In genomic region chr10:114103286-114103685, GRCh38 we compare ENCODE assay signal across 9 cellular contexts. TPM values are rescaled to one million over a fixed set of nuclear protein-coding genes. Genes with fewer than 3 reads are reported as not detected.
DNase-seq lines count a peak whose midpoint lies in the region; ATAC-seq, FAIRE-seq and TF ChIP-seq lines count a peak whose summit lies in the region.
"Had no signal": no experiment of that assay in that cellular context is flagged by ENCODE, and none has a peak within 500 bp of the region (broad histone marks: within the 10 kb centered on the region; RNA-seq: fewer than 3 reads in every experiment).

No MANE protein-coding gene starts in this region.

- TF ChIP-seq EP300 in GM12878 (IDR thresholded peaks at IDR 0.05; ENCODE audit: borderline replicate concordance in 1 of 2, control insufficient read depth in 1 of 2, low read depth in 2 of 2, low read length in 2 of 2): no peak

- no peak overlapping the region for H3K4me3 Mint-ChIP-seq in activated T-cell treated with anti-CD3 and anti-CD28 coated beads, Interleukin-2, amount 50 U/mL, for 24 hours
- H3K4me3 Mint-ChIP-seq: T-helper 1 cell treated with Interleukin-12 subunit alpha and Interleukin-12 subunit beta and Interleukin-4 antibody, amounts not matched to agents 30 μg/mL and 1 μg/mL, for 36 hours had no signal

- peaks cover 26% of the 10 kb centered on the region for H3K4me1 Mint-ChIP-seq in activated T-cell treated with anti-CD3 and anti-CD28 coated beads, Interleukin-2, amount 50 U/mL, for 24 hours (ENCODE audit: low read depth)

- in situ Hi-C loops in GM12878 (cut with MboI): loop anchor here (5.0 kb wide), 2 partner anchors 306 to 396 kb away; no protein-coding TSS in a partner anchor

- intact Hi-C loops in GM12878 (cut with micrococcal nuclease; ENCODE audit: unreplicated experiment) (loop anchor here (1.0 to 5.0 kb wide), 3 partner anchors 246 to 398 kb away; no protein-coding TSS in a partner anchor), tibial artery (cut with DNase I; ENCODE audit: low total_unique reads) (loop anchor here (5.0 to 10.0 kb wide), 2 partner anchors 306 to 398 kb away; no protein-coding TSS in a partner anchor)

- no peaks in the 10 kb centered on the region for H3K9me3 Mint-ChIP-seq in activated T-cell treated with anti-CD3 and anti-CD28 coated beads, Interleukin-2, amount 50 U/mL, for 24 hours
- H3K9me3 Mint-ChIP-seq: T-helper 1 cell treated with Interleukin-12 subunit alpha and Interleukin-12 subunit beta and Interleukin-4 antibody, amounts not matched to agents 30 μg/mL and 1 μg/mL, for 36 hours had no signal

- H3K27ac ChIP-seq in GM12878 (ENCODE audit: control insufficient read depth, insufficient read depth): no peak overlapping the region
- no peak overlapping the region for H3K27ac ChIP-seq in tibial artery

- H3K36me3 Mint-ChIP-seq in activated T-cell treated with anti-CD3 and anti-CD28 coated beads, Interleukin-2, amount 50 U/mL, for 24 hours (ENCODE audit: low read depth): no peaks in the 10 kb centered on the region

- H3K36me3 ChIP-seq in GM12878 (ENCODE audit: control insufficient read depth in 2 of 2, insufficient read depth in 2 of 2, low read length in 1 of 2) (no peaks in the 10 kb centered on the region), tibial artery (no peaks in the 10 kb centered on the region)

- no peak overlapping the region for H3K4me2 ChIP-seq in GM12878 (ENCODE audit: control insufficient read depth, insufficient read depth)

- SMC1A ChIA-PET in GM12878 (lab: Charles Lee; ENCODE audit: uncharacterized antibody, unreplicated experiment): interaction anchor here (0.6 to 18.1 kb wide), 25 partner anchors 22 to 417 kb away, joined by 3 to 291 read pairs (median 4); no protein-coding TSS in a partner anchor

- WGBS in GM12878 (ENCODE audit: insufficient coverage, insufficient replicate concordance, low lambda C conversion rate, missing lambda C conversion rate): 10% methylated on average over 6 of the region's 6 CpGs

- peak; percentile 39 to 79 (median 60); a peak in 5 of 6 replicates for TF ChIP-seq CTCF in GM12878 (IDR thresholded peaks at IDR 0.05 in 2 of 3, conservative IDR thresholded peaks at IDR 0.05 in 1 of 3; ENCODE audit: control insufficient read depth in 2 of 3, extremely low read depth in 1 of 3, insufficient read depth in 1 of 3, low read depth in 3 of 3, low read length in 3 of 3)
- TF ChIP-seq CTCF in tibial artery (IDR thresholded peaks at IDR 0.05): peak; percentile 51 to 56

- H4K20me1 ChIP-seq in GM12878 (ENCODE audit: control insufficient read depth, insufficient read depth): no peaks in the 10 kb centered on the region

- H3K4me3 ChIP-seq in GM12878 (no peak overlapping the region), tibial artery (no peak overlapping the region)

- H3K9me3 ChIP-seq in GM12878 (replicated peaks; ENCODE audit: control insufficient read depth, insufficient read depth, low read length) (no peaks in the 10 kb centered on the region), tibial artery (no peaks in the 10 kb centered on the region)

- peaks cover 39% of the 10 kb centered on the region for H3K27me3 Mint-ChIP-seq in activated T-cell treated with anti-CD3 and anti-CD28 coated beads, Interleukin-2, amount 50 U/mL, for 24 hours

- peak; percentile 61 for FAIRE-seq in GM12878 (lab: Jason Lieb, UNC)

- H2AFZ ChIP-seq in GM12878 (ENCODE audit: control insufficient read depth, low read depth, low read length): peak overlapping the region; percentile 33; the same call in 1 of the 2 replicates

- H3K27me3 ChIP-seq in GM12878 (replicated peaks in 1 of 2; ENCODE audit: control insufficient read depth in 2 of 2, insufficient read depth in 2 of 2, low read length in 1 of 2) (no peaks in the 10 kb centered on the region; a peak in 2 of 4 replicates), tibial artery (peaks cover 0 to 4% of the 10 kb centered on the region in 2 donors)

- no peak overlapping the region for H3K9ac ChIP-seq in GM12878 (ENCODE audit: control insufficient read depth, insufficient read depth, low read length)

- RAD21 ChIA-PET in GM12878 (lab: Charles Lee; ENCODE audit: unreplicated experiment): interaction anchor here (0.7 to 9.6 kb wide), 17 partner anchors 11 to 422 kb away, joined by 3 to 157 read pairs (median 4); no protein-coding TSS in a partner anchor

- no peak overlapping the region for H3K27ac Mint-ChIP-seq in activated T-cell treated with anti-CD3 and anti-CD28 coated beads, Interleukin-2, amount 50 U/mL, for 24 hours
- H3K27ac Mint-ChIP-seq: T-helper 1 cell treated with Interleukin-12 subunit alpha and Interleukin-12 subunit beta and Interleukin-4 antibody, amounts not matched to agents 30 μg/mL and 1 μg/mL, for 36 hours had no signal

- no TSS peak for BruUV-seq in GM12878 (replicated peaks; lab: Mats Ljungman, UMichigan)

- H3K4me1 ChIP-seq in GM12878 (ENCODE audit: control insufficient read depth, insufficient read depth, low read length) (peaks cover 28% of the 10 kb centered on the region), tibial artery (peaks cover 0 to 15% (median 5%) of the 10 kb centered on the region in 4 donors)

- CTCF ChIA-PET in GM12878 (lab: Yijun Ruan, JAX): interaction anchor here (0.6 to 13.9 kb wide), 40 partner anchors 10 to 424 kb away, joined by 3 to 295 read pairs (median 4); partner anchors contain the start of genes CASP7 and DCLRE1A

- no peaks in the 10 kb centered on the region for H3K79me2 ChIP-seq in GM12878 (ENCODE audit: control insufficient read depth, insufficient read depth, low read length)

- DNase-seq in DMS 273 treated with DMSO at 0.1 percent for 48 hours (lab: John Stamatoyannopoulos, UW) (peak; percentile 11), NCI-H2107 (lab: John Stamatoyannopoulos, UW) (peak; percentile 13), GM12878 (ENCODE audit: low read depth, low spot score) (peak; percentile 23), iris pigment epithelial cell (ENCODE audit: low read depth) (peak; percentile 71), tibial artery (no peak)
- no peak for DNase-seq in activated T-cell treated with anti-CD3 and anti-CD28 coated beads, Interleukin-2, amount 50 U/mL, for 24 hours

- POLR2A ChIA-PET in GM12878 (lab: Charles Lee): no interaction called here

- peak; percentile 91 for TF ChIP-seq RAD21 in GM12878 (IDR thresholded peaks at IDR 0.05; ENCODE audit: insufficient read depth, low read depth, low read length)

- no peak for TF ChIP-seq POLR2A in GM12878 (IDR thresholded peaks at IDR 0.05; ENCODE audit: low read depth, low read length)

- ATAC-seq in GM21786 (IDR thresholded peaks at IDR 0.05; ENCODE audit: unreplicated experiment) (peak; percentile 45), GM12878 (peak; percentile 68), HG03342 (IDR thresholded peaks at IDR 0.05; ENCODE audit: unreplicated experiment) (no peak)

TF ChIP-seq in GM12878, 131 proteins besides CTCF, POLR2A, EP300 and RAD21 (continues in another document):
- TF ChIP-seq KDM1A (IDR thresholded peaks at IDR 0.05; ENCODE audit: borderline replicate concordance) (no peak), CHD1 (IDR thresholded peaks at IDR 0.05; ENCODE audit: low read depth, low read length) (no peak), ETV6 (conservative IDR thresholded peaks at IDR 0.05 in 1 of 2, IDR thresholded peaks at IDR 0.05 in 1 of 2; ENCODE audit: borderline replicate concordance in 1 of 2, low read depth in 1 of 2) (no peak), SMC3 (IDR thresholded peaks at IDR 0.05; ENCODE audit: borderline replicate concordance, low read length) (peak; percentile 87), MLLT1 (IDR thresholded peaks at IDR 0.05) (no peak)

RNA-seq across cellular contexts. Expression of gene ADRB1, which starts 59.6 kb away (rescaled TPM):
- 3.0 and 3.1 TPM in 2 replicates for total RNA-seq in GM12878 (2013; cell fraction: nucleolus; rRNA removed)
- total RNA-seq in GM12878 (2014; rRNA removed) (2.7 and 2.9 TPM in 2 replicates), GM12878 (2014; rRNA removed; fragmentation: Illumina TruSeq; extraction: Trizol) (1.2 and 1.3 TPM in 2 replicates), GM12878 (2021) (3.9 and 4.5 TPM in 2 replicates)
- polyA plus RNA-seq in GM12878 (2011; ENCODE audit: low read depth): 0.13 TPM
- polyA plus RNA-seq in GM12878 (2011; rRNA removed) (0.23 and 0.26 TPM in 2 replicates), GM12878 (2014; fragmentation: Illumina TruSeq; extraction: Trizol) (1.0 and 1.8 TPM in 2 replicates), GM12878 (2014; fragmentation: Nextera tagmentation; extraction: Ambion mirVana) (1 to 10 TPM in 1 of 2 experiments, under 1 TPM in 1; 0.99 to 2.8 TPM), GM12878 (2014; rRNA removed) (2.2 and 2.5 TPM in 2 replicates), GM12878 (2016; fragmentation: Nextera tagmentation; extraction: Ambion mirVana) (under 1 TPM; 0.39 to 0.92 TPM)
- polyA plus RNA-seq in GM12878 (2011; cell fraction: cytosol; rRNA removed): 0.21 and 0.30 TPM in 2 replicates
- polyA plus RNA-seq in GM12878 (2011; cell fraction: nucleus; rRNA removed): 1.4 and 1.9 TPM in 2 replicates
- 0.53 and 0.77 TPM in 2 replicates for polyA plus RNA-seq in GM12878 (2012)
- 0.52 and 0.59 TPM in 2 replicates for polyA minus RNA-seq in GM12878 (2011; rRNA and poly(A)+ RNA removed)
- polyA minus RNA-seq in GM12878 (2011; cell fraction: cytosol; rRNA and poly(A)+ RNA removed): not detected in 2 replicates
- polyA minus RNA-seq in GM12878 (2011; cell fraction: nucleus; rRNA and poly(A)+ RNA removed): 0.97 and 1.4 TPM in 2 replicates

Comparison
In these comparisons a context has a peak if more than half of its experiments do, and no peak if none do; other contexts are left out.
1. DNase-seq: peak in DMS 273 treated with DMSO at 0.1 percent for 48 hours (single experiment), NCI-H2107 (single experiment), GM12878 (single experiment) and iris pigment epithelial cell (single experiment); none in tibial artery (0 of 2) and activated T-cell treated with anti-CD3 and anti-CD28 coated beads, Interleukin-2, amount 50 U/mL, for 24 hours (single experiment).